In genomic region chr17:66541461-66542182, GRCh38 we compare ENCODE assay signal across 9 cellular contexts.
DNase-seq lines count a peak whose midpoint lies in the region; ATAC-seq and TF ChIP-seq lines count a peak whose summit lies in the region.
"Had no signal": no experiment of that assay in that cellular context is flagged by ENCODE, and none has a peak within 500 bp of the region (broad histone marks: within the 10 kb centered on the region; RNA-seq: fewer than 3 reads in every experiment).

No MANE protein-coding gene starts in this region.

- DNase-seq in GM19240 (ENCODE audit: insufficient read length, low spot score) (peak; percentile 11), natural killer cell (no peak), NCI-H2227 (lab: John Stamatoyannopoulos, UW; ENCODE audit: unreplicated experiment) (no peak), NCI-H748 (lab: John Stamatoyannopoulos, UW; ENCODE audit: unreplicated experiment) (no peak)

- H3K4me3 Mint-ChIP-seq in activated naive CD8-positive, alpha-beta T cell = peak overlapping the region; percentile 35
- H3K4me3 Mint-ChIP-seq in natural killer cell = peak overlapping the region; percentile 75

- H3K9ac ChIP-seq in BLaER1 = no peak overlapping the region

- no peak overlapping the region for H3K4me3 ChIP-seq in BLaER1

- ATAC-seq in HG03196 (IDR thresholded peaks at IDR 0.05; ENCODE audit: unreplicated experiment) (peak; percentile 84), natural killer cell (peak; percentile 21 to 42 (median 28)), HG02852 (IDR thresholded peaks at IDR 0.05; ENCODE audit: unreplicated experiment) (no peak)

- H4K20me1 ChIP-seq in BLaER1 = peaks cover 17% of the 10 kb centered on the region

- peak overlapping the region; percentile 85 for H3K27ac Mint-ChIP-seq in activated naive CD8-positive, alpha-beta T cell
- H3K27ac Mint-ChIP-seq in natural killer cell = peak overlapping the region; percentile 81 to 91

- intact Hi-C loops in natural killer cell (cut with micrococcal nuclease) = no loop called here

- no peaks in the 10 kb centered on the region for H3K27me3 ChIP-seq in BLaER1

- H3K36me3 ChIP-seq in BLaER1 = no peaks in the 10 kb centered on the region

- peaks cover 16% of the 10 kb centered on the region for H3K9me3 ChIP-seq in BLaER1

- peak overlapping the region; percentile 79 for H3K4me2 ChIP-seq in BLaER1

- peaks cover 81% of the 10 kb centered on the region for H3K4me1 Mint-ChIP-seq in activated naive CD8-positive, alpha-beta T cell (ENCODE audit: low read depth)
- H3K4me1 Mint-ChIP-seq in natural killer cell = peaks cover 40 to 52% of the 10 kb centered on the region in 2 donors

- H3K4me1 ChIP-seq in BLaER1 = peaks cover 70% of the 10 kb centered on the region

- peaks cover 8% of the 10 kb centered on the region for H3K9me3 Mint-ChIP-seq in activated naive CD8-positive, alpha-beta T cell (ENCODE audit: low read depth)
- H3K9me3 Mint-ChIP-seq in natural killer cell = no peaks in the 10 kb centered on the region

- peaks cover 9% of the 10 kb centered on the region for H3K36me3 Mint-ChIP-seq in activated naive CD8-positive, alpha-beta T cell
- no peaks in the 10 kb centered on the region for H3K36me3 Mint-ChIP-seq in natural killer cell

- TF ChIP-seq CTCF in natural killer cell (IDR thresholded peaks at IDR 0.05) = no peak

- H3K27ac ChIP-seq in BLaER1 = peak overlapping the region; percentile 15; the same call in 1 of the 2 replicates
- H3K27ac ChIP-seq: HL-60 had no signal

- no peaks in the 10 kb centered on the region for H3K27me3 Mint-ChIP-seq in activated naive CD8-positive, alpha-beta T cell
- no peaks in the 10 kb centered on the region for H3K27me3 Mint-ChIP-seq in natural killer cell (ENCODE audit: low read depth in 2 of 2)
